Comparison of ENCODE assay signal across 1 cellular context in genomic region chr3:101999177-101999778, GRCh38.
TF ChIP-seq lines count a peak whose summit lies in the region.

No MANE protein-coding gene starts in this region.

TF ChIP-seq in IMR-90, 13 proteins besides CTCF, POLR2A, EP300 and RAD21:
- TF ChIP-seq CHD1 (IDR thresholded peaks at IDR 0.05; ENCODE audit: low read depth, low read length): no peak
- TF ChIP-seq RFX5 (IDR thresholded peaks at IDR 0.05; ENCODE audit: low read depth, low read length): no peak
- no peak for TF ChIP-seq MXI1 (IDR thresholded peaks at IDR 0.05; ENCODE audit: borderline replicate concordance, low read depth, low read length)
- TF ChIP-seq RCOR1 (IDR thresholded peaks at IDR 0.05; ENCODE audit: insufficient replicate concordance, low read length): no peak
- no peak for TF ChIP-seq BHLHE40 (IDR thresholded peaks at IDR 0.05; ENCODE audit: low read depth, low read length)
- no peak for TF ChIP-seq CEBPB (IDR thresholded peaks at IDR 0.05; ENCODE audit: low read depth, low read length)
- no peak for TF ChIP-seq MAZ (IDR thresholded peaks at IDR 0.05; ENCODE audit: borderline replicate concordance, low read depth, low read length)
- no peak for TF ChIP-seq NFE2L2 (IDR thresholded peaks at IDR 0.05; ENCODE audit: low read depth, low read length)
- TF ChIP-seq FOS (IDR thresholded peaks at IDR 0.05; ENCODE audit: low read depth, low read length): no peak
TF ChIP-seq in IMR-90: peak in this region for 0.
